8 cellular contexts compared by ENCODE assay signal in the genomic region with DNA sequence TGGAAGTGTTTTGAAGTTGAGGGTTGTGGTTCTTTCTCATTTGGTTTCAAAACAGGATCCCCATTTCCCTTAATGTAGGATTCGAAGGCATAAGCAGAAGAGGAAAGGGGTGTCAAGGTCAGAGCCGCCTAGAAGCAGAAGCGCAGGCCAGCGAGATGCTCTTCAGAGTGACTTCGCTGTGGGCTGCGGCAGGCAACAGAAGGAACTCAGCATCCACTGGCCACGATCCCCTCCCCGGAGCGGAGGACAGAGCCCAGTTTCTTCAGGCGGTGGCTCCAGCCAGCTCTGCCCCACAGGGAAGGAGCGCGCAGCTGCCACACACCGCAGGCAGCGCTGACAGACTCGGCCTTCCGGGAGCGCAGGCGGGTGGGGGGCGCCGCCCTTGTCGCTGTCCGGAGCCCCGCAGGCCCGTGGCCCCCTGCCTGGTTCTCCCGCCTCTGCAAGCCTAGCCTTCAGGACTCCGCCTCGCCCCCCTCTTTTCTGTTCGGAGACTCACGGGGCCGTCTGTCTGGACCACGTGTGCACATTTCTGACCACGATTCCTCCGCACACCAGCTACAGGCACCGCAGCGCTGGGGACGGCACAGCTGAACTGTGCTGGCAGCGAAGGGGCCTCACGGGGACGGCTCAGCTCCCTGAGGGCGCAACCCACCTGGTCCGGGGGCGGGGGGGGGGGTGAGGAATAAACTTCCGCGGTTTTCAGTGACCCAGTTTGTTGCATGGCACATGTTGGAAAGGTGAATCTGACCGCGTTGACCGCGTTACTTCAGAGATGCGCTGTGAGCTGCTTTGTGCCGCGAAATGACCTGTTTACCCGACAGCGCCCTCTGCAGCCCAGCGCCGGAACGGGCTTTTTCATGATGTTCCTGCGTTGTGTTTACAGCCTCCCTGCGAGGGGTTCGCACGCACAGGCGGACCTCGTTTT. TPM values are rescaled to one million over a fixed set of nuclear protein-coding genes. Genes with fewer than 3 reads are reported as not detected.
A peak's percentile ranks its signal among the peaks of the same experiment; 100 is the strongest.
DNase-seq lines count a peak whose midpoint lies in the region; ATAC-seq, FAIRE-seq and TF ChIP-seq lines count a peak whose summit lies in the region.

No MANE protein-coding gene starts in this region.

- TF ChIP-seq EP300 in K562 (IDR thresholded peaks at IDR 0.05; ENCODE audit: low read length): no peak

- no peaks in the 10 kb centered on the region for H3K79me2 ChIP-seq in K562 (ENCODE audit: control insufficient read depth, insufficient read depth, low read length)

- WGBS in K562 (ENCODE audit: insufficient coverage, low coverage, missing lambda C conversion rate): 10% methylated on average over 54 of the region's 62 CpGs

- H2AFZ ChIP-seq in K562 (ENCODE audit: low read depth, low read length): no peak overlapping the region; the same call in 1 of the 2 replicates

- peak; percentile 77 to 90 (median 86) for TF ChIP-seq CTCF in K562 (IDR thresholded peaks at IDR 0.05 in 2 of 3, conservative IDR thresholded peaks at IDR 0.05 in 1 of 3; ENCODE audit: insufficient read depth in 2 of 3, low read depth in 1 of 3, low read length in 3 of 3)

- in situ Hi-C loops in K562 (cut with MboI): no loop called here

- H3K4me1 ChIP-seq in K562 (replicated peaks in 1 of 2; ENCODE audit: control insufficient read depth in 2 of 2, insufficient read depth in 2 of 2, low read length in 2 of 2): peaks cover 0 to 9% of the 10 kb centered on the region in 2 experiments; a peak in 1 of 5 replicates

- TF ChIP-seq POLR2A in K562 (conservative IDR thresholded peaks at IDR 0.05): no peak

- H3K36me3 ChIP-seq in MG63: no peaks in the 10 kb centered on the region
- no peaks in the 10 kb centered on the region for H3K36me3 ChIP-seq in K562 (ENCODE audit: control insufficient read depth, insufficient read depth, low read length)

- no peak overlapping the region for H3K4me2 ChIP-seq in K562 (ENCODE audit: insufficient read depth, low read length)

- H3K4me3 Mint-ChIP-seq in immature natural killer cell: peak overlapping the region; percentile 77 to 85 (median 81)

- H3K27ac Mint-ChIP-seq in immature natural killer cell: no peak overlapping the region

- H3K27me3 ChIP-seq in MG63 (no peaks in the 10 kb centered on the region; the same call in none of the 2 replicates), K562 (ENCODE audit: control insufficient read depth in 2 of 2, insufficient read depth in 2 of 2, low read length in 2 of 2) (peaks cover 9 to 42% of the 10 kb centered on the region in 2 experiments; a peak in 4 of 5 replicates)

- H3K9me3 ChIP-seq in MG63 (peaks cover 5% of the 10 kb centered on the region), K562 (replicated peaks; ENCODE audit: control insufficient read depth, insufficient read depth, low read depth, low read length) (no peaks in the 10 kb centered on the region)

- H3K4me3 ChIP-seq in MG63 (peak overlapping the region; percentile 49), K562 (no peak overlapping the region)

- peaks cover 17 to 20% of the 10 kb centered on the region in 2 donors for H3K4me1 Mint-ChIP-seq in immature natural killer cell

- CTCF ChIA-PET in K562 (lab: Yijun Ruan, JAX; ENCODE audit: low intra/inter-chr PET ratio): no interaction called here

- intact Hi-C loops in K562 (cut with micrococcal nuclease): no loop called here

- H4K20me1 ChIP-seq in K562 (replicated peaks; ENCODE audit: control insufficient read depth, insufficient read depth, low read length): no peaks in the 10 kb centered on the region

- DNase-seq in DMS153 (lab: John Stamatoyannopoulos, UW) (peak; percentile 50), MG63 (peak; percentile 72), T-helper 22 cell (ENCODE audit: low read depth) (peak; percentile 60), K562 (ENCODE audit: extremely low read depth in 1 of 4, low spot score in 3 of 4) (peak; percentile 60 to 76 (median 69)), immature natural killer cell (peak; percentile 47 to 69 (median 57)), epidermal melanocyte (ENCODE audit: insufficient read length, low spot score) (no peak)
- DNase-seq in stimulated activated CD4-positive, alpha-beta T cell treated with anti-CD3 and anti-CD28 coated beads, Interleukin-12 subunit alpha, Interleukin-12 subunit beta, amount 100 ng/mL, for 24 hours (ENCODE audit: low read depth in 2 of 2): peak; percentile 71 to 88

- H3K27me3 Mint-ChIP-seq in immature natural killer cell (ENCODE audit: low read depth in 3 of 3): peaks cover 3 to 18% (median 18%) of the 10 kb centered on the region in 3 donors

- peak in 1 of 2 experiments; percentile 47; a peak in 2 of 4 replicates for TF ChIP-seq RAD21 in K562 (CRISPR knock-in tag; conservative IDR thresholded peaks at IDR 0.05 in 1 of 2, IDR thresholded peaks at IDR 0.05 in 1 of 2)

- peak; percentile 90 for FAIRE-seq in K562 (lab: Jason Lieb, UNC)

- no TSS peak for BruUV-seq in K562 (replicated peaks; lab: Mats Ljungman, UMichigan)

- H3K9me3 Mint-ChIP-seq in immature natural killer cell: peaks cover 0 to 2% (median 0%) of the 10 kb centered on the region in 6 donors

- H3K27ac ChIP-seq in K562 (ENCODE audit: extremely low read depth, low read depth, low read length): no peak overlapping the region

- no peaks in the 10 kb centered on the region for H3K9me1 ChIP-seq in K562 (ENCODE audit: control insufficient read depth, insufficient read depth, low read length)

- POLR2A ChIA-PET in K562 (lab: Yijun Ruan, JAX): no interaction called here

- peak; percentile 68 for ATAC-seq in GM21576 (IDR thresholded peaks at IDR 0.05; ENCODE audit: unreplicated experiment)
- ATAC-seq in K562: peak; percentile 98

- H3K9ac ChIP-seq in K562 (ENCODE audit: insufficient read depth in 1 of 2, low read depth in 2 of 2, low read length in 2 of 2): no peak overlapping the region; a peak in 1 of 4 replicates

- no peaks in the 10 kb centered on the region for H3K36me3 Mint-ChIP-seq in immature natural killer cell

TF ChIP-seq in K562, 482 proteins besides CTCF, POLR2A, EP300 and RAD21 (continues in another document):
- no peak for TF ChIP-seq SP2 (IDR thresholded peaks at IDR 0.05; ENCODE audit: extremely low read depth, low read depth, low read length, poor library complexity, severe bottlenecking)
- TF ChIP-seq ZFX (CRISPR knock-in tag; IDR thresholded peaks at IDR 0.05): no peak
- TF ChIP-seq NFXL1 (CRISPR knock-in tag; IDR thresholded peaks at IDR 0.05): no peak
- TF ChIP-seq RB1 (IDR thresholded peaks at IDR 0.05; ENCODE audit: low read depth): peak; percentile 33; the same call in 1 of the 2 replicates
- TF ChIP-seq KLF6 (CRISPR knock-in tag; IDR thresholded peaks at IDR 0.05; ENCODE audit: borderline replicate concordance): no peak
- no peak for TF ChIP-seq ZNF174 (CRISPR knock-in tag; IDR thresholded peaks at IDR 0.05)
- no peak for TF ChIP-seq ZNF143 (CRISPR knock-in tag; IDR thresholded peaks at IDR 0.05)
- TF ChIP-seq ZNF436 (CRISPR knock-in tag; IDR thresholded peaks at IDR 0.05): no peak
- no peak for TF ChIP-seq FOXA1 (IDR thresholded peaks at IDR 0.05; ENCODE audit: borderline replicate concordance)
- no peak for TF ChIP-seq KLF13 (tag; IDR thresholded peaks at IDR 0.05; ENCODE audit: borderline replicate concordance, low read depth)
- peak; percentile 34; the same call in 1 of the 2 replicates for TF ChIP-seq ESRRA (IDR thresholded peaks at IDR 0.05; ENCODE audit: borderline replicate concordance, low read depth)
- no peak for TF ChIP-seq SNIP1 (IDR thresholded peaks at IDR 0.05; ENCODE audit: low read depth)

RNA-seq across cellular contexts. Expression of a gene that starts 26.1 kb away (rescaled TPM):
- total RNA-seq in MG63 (2014; rRNA removed; shearing (Covaris generic); ENCODE audit: low replicate concordance): not detected in 2 replicates
- not detected in 2 replicates for total RNA-seq in K562 (2011; cell fraction: chromatin; rRNA removed; ENCODE audit: low replicate concordance)
- total RNA-seq in K562 (2011; cell fraction: nucleolus; rRNA removed): not detected in 2 replicates
- not detected in 2 replicates for total RNA-seq in K562 (2011; cell fraction: nucleoplasm; rRNA removed)
- total RNA-seq in K562 (2014; rRNA removed) (not detected in 2 replicates), K562 (2014; rRNA removed; fragmentation: Illumina TruSeq; extraction: Trizol) (not detected in 2 replicates), K562 (2015; rRNA removed; fragmentation: Illumina TruSeq; extraction: Trizol) (not detected in 2 replicates), K562 (2021) (not detected in 2 replicates)
- polyA plus RNA-seq in K562 (2011; rRNA removed) (not detected in 2 replicates), K562 (2014; fragmentation: Illumina TruSeq; extraction: Trizol) (not detected in 2 replicates), K562 (2014; fragmentation: Nextera tagmentation; extraction: Ambion mirVana) (not detected), K562 (2014; rRNA removed) (not detected in 2 replicates), immature natural killer cell (not detected)
- not detected in 2 replicates for polyA plus RNA-seq in K562 (2011; cell fraction: cytosol; rRNA removed)
- not detected in 2 replicates for polyA plus RNA-seq in K562 (2011; cell fraction: nucleus; rRNA removed)
- not detected in 2 replicates for polyA plus RNA-seq in K562 (2012)
- not detected in 2 replicates for polyA minus RNA-seq in K562 (2011; rRNA and poly(A)+ RNA removed)
- not detected in 2 replicates for polyA minus RNA-seq in K562 (2011; cell fraction: cytosol; rRNA and poly(A)+ RNA removed)
- not detected in 2 replicates for polyA minus RNA-seq in K562 (2011; cell fraction: nucleus; rRNA and poly(A)+ RNA removed)

RNA-seq across cellular contexts. Expression of a gene that starts 59.9 kb away (rescaled TPM):
- total RNA-seq in MG63 (2014; rRNA removed; shearing (Covaris generic); ENCODE audit: low replicate concordance): not detected in 2 replicates
- not detected in 2 replicates for total RNA-seq in K562 (2011; cell fraction: chromatin; rRNA removed; ENCODE audit: low replicate concordance)
- not detected in 2 replicates for total RNA-seq in K562 (2011; cell fraction: nucleolus; rRNA removed)
- total RNA-seq in K562 (2011; cell fraction: nucleoplasm; rRNA removed): not detected in 2 replicates
- not detected in 2 replicates for total RNA-seq in K562 (2014; rRNA removed)
- total RNA-seq in K562 (2014; rRNA removed; fragmentation: Illumina TruSeq; extraction: Trizol): not detected in 2 replicates
- not detected in 2 replicates for total RNA-seq in K562 (2015; rRNA removed; fragmentation: Illumina TruSeq; extraction: Trizol)
- total RNA-seq in K562 (2021): not detected in 2 replicates
- polyA plus RNA-seq in K562 (2011; rRNA removed): not detected in 2 replicates
- polyA plus RNA-seq in K562 (2011; cell fraction: cytosol; rRNA removed): not detected in 2 replicates
- not detected in 2 replicates for polyA plus RNA-seq in K562 (2011; cell fraction: nucleus; rRNA removed)
- polyA plus RNA-seq in K562 (2012): not detected in 2 replicates
- polyA plus RNA-seq in K562 (2014; fragmentation: Illumina TruSeq; extraction: Trizol): not detected in 2 replicates
- not detected for polyA plus RNA-seq in K562 (2014; fragmentation: Nextera tagmentation; extraction: Ambion mirVana)
- not detected in 2 replicates for polyA plus RNA-seq in K562 (2014; rRNA removed)
- polyA minus RNA-seq in K562 (2011; rRNA and poly(A)+ RNA removed): not detected in 2 replicates
- not detected in 2 replicates for polyA minus RNA-seq in K562 (2011; cell fraction: cytosol; rRNA and poly(A)+ RNA removed)
- not detected in 2 replicates for polyA minus RNA-seq in K562 (2011; cell fraction: nucleus; rRNA and poly(A)+ RNA removed)
- not detected for polyA plus RNA-seq in immature natural killer cell
